ENCODE assay signal across 14 cellular contexts in the genomic region with DNA sequence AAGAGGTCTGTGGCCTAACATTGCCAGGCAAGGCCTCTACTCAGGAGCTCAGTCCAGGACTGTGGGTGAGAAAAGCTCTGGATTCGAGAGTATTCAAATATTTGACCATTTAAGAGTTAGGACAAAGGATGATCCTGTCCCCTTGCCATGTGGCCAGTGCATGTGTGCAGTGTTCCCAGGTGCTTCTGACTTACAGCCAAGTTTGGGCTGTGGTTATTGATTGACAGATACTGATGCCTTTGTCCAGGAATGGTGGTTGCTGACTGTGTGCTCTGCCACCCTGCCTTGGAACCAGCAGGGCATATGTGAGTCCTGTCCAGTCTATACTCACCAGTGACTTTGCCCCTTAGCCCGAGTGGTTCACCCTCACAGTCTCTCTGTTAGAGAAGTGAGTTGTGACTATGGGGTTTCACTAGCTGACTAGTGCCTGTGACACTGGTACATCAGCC. TPM values are rescaled to one million over a fixed set of nuclear protein-coding genes. Genes with fewer than 3 reads are reported as not detected.
DNase-seq lines count a peak whose midpoint lies in the region; ATAC-seq and TF ChIP-seq lines count a peak whose summit lies in the region.
"Had no signal": no experiment of that assay in that cellular context is flagged by ENCODE, and none has a peak within 500 bp of the region (broad histone marks: within the 10 kb centered on the region; RNA-seq: fewer than 3 reads in every experiment).

No MANE protein-coding gene starts in this region.

- no peaks in the 10 kb centered on the region for H3K9me3 Mint-ChIP-seq in endodermal cell
- H3K9me3 Mint-ChIP-seq in naive thymus-derived CD4-positive, alpha-beta T cell = no peaks in the 10 kb centered on the region
- H3K9me3 Mint-ChIP-seq: dendritic cell treated with granulocyte-macrophage colony-stimulating factor and Interleukin-4, amounts not matched to agents 40 ng/mL and 50 ng/mL, for 4 days had no signal

- 93% methylated on average over 2 of the region's 2 CpGs; no CpG with 5 or more reads in 1 of the 2 experiments for WGBS in endodermal cell (ENCODE audit: insufficient coverage in 1 of 2, insufficient read length in 1 of 2), 2 experiments
- 15 to 21% methylated on average over 2 of the region's 2 CpGs for WGBS in aorta, 2 donors

- H3K36me3 ChIP-seq in endodermal cell (ENCODE audit: control insufficient read depth, insufficient read depth, low read length) (peaks cover 29% of the 10 kb centered on the region), aorta (ENCODE audit: control insufficient read depth in 1 of 2, insufficient read depth in 2 of 2, low read length in 1 of 2) (no peaks in the 10 kb centered on the region), PC-3 (ENCODE audit: low read depth, low read length) (no peaks in the 10 kb centered on the region)
- H3K36me3 ChIP-seq in naive thymus-derived CD4-positive, alpha-beta T cell (ENCODE audit: control insufficient read depth in 2 of 3, insufficient read depth in 3 of 3, low read length in 3 of 3) = peaks cover 0 to 8% (median 3%) of the 10 kb centered on the region in 3 experiments

- H3K27ac ChIP-seq in endodermal cell (ENCODE audit: low read depth, low read length) (peak overlapping the region; percentile 85), aorta (ENCODE audit: low read depth in 1 of 2, low read length in 2 of 2) (peak overlapping the region; percentile 38 to 94), PC-3 (ENCODE audit: low read length) (no peak overlapping the region)
- H3K27ac ChIP-seq in naive thymus-derived CD4-positive, alpha-beta T cell (ENCODE audit: low read depth, low read length) = peak overlapping the region; percentile 48
- H3K27ac ChIP-seq: GM23248 had no signal

- no peaks in the 10 kb centered on the region for H3K4me1 Mint-ChIP-seq in endodermal cell
- peaks cover 15 to 65% (median 63%) of the 10 kb centered on the region in 7 donors for H3K4me1 Mint-ChIP-seq in naive thymus-derived CD4-positive, alpha-beta T cell

- no peak overlapping the region for H3K4me3 Mint-ChIP-seq in endodermal cell
- H3K4me3 Mint-ChIP-seq in naive thymus-derived CD4-positive, alpha-beta T cell = peak overlapping the region in 2 of 10 donors; percentile 34 to 69
- H3K4me3 Mint-ChIP-seq: dendritic cell treated with granulocyte-macrophage colony-stimulating factor and Interleukin-4, amounts not matched to agents 40 ng/mL and 50 ng/mL, for 4 days had no signal

- no peaks in the 10 kb centered on the region for H4K20me1 ChIP-seq in PC-3 (ENCODE audit: low read length)

- H3K36me3 Mint-ChIP-seq in endodermal cell (ENCODE audit: low read depth) = peaks cover 18% of the 10 kb centered on the region
- peaks cover 3 to 34% (median 9%) of the 10 kb centered on the region in 5 donors for H3K36me3 Mint-ChIP-seq in naive thymus-derived CD4-positive, alpha-beta T cell

- H3F3A ChIP-seq in PC-3 (ENCODE audit: low read length, unreplicated experiment) = no peaks in the 10 kb centered on the region

- H2AFZ ChIP-seq in PC-3 (ENCODE audit: low read length) = no peak overlapping the region
- H2AFZ ChIP-seq: GM23248 had no signal

- no peaks in the 10 kb centered on the region for H3K79me2 ChIP-seq in PC-3 (ENCODE audit: low read length)

- POLR2A ChIA-PET in naive thymus-derived CD4-positive, alpha-beta T cell (lab: Charles Lee) = no interaction called here
- POLR2A ChIA-PET in PC-3 (lab: Charles Lee; ENCODE audit: unreplicated experiment) = no interaction called here

- no peaks in the 10 kb centered on the region for H3K4me1 ChIP-seq in endodermal cell (ENCODE audit: control insufficient read depth, insufficient read depth, low read length)
- H3K4me1 ChIP-seq in naive thymus-derived CD4-positive, alpha-beta T cell (ENCODE audit: control insufficient read depth in 2 of 2, insufficient read depth in 2 of 2, low read length in 2 of 2) = peaks cover 8 to 35% of the 10 kb centered on the region in 2 donors
- peaks cover 0 to 3% of the 10 kb centered on the region in 2 donors for H3K4me1 ChIP-seq in aorta (ENCODE audit: control insufficient read depth in 1 of 2, insufficient read depth in 2 of 2, low read length in 2 of 2)
- H3K4me1 ChIP-seq in PC-3 (ENCODE audit: insufficient read depth, low read length) = no peaks in the 10 kb centered on the region

- no peaks in the 10 kb centered on the region for H3K27me3 Mint-ChIP-seq in endodermal cell (ENCODE audit: insufficient read depth)
- no peaks in the 10 kb centered on the region for H3K27me3 Mint-ChIP-seq in naive thymus-derived CD4-positive, alpha-beta T cell

- ATAC-seq in Right ventricle myocardium superior (ENCODE audit: poor library complexity) (peak; percentile 38), Right ventricle myocardium inferior (no peak), aorta (ENCODE audit: low FRiP score) (peak; percentile 53), HG02973 (IDR thresholded peaks at IDR 0.05; ENCODE audit: unreplicated experiment) (no peak), PC-3 (no peak)
- peak; percentile 22 for ATAC-seq in naive thymus-derived CD4-positive, alpha-beta T cell

- no peak overlapping the region for H3K27ac Mint-ChIP-seq in endodermal cell
- peak overlapping the region in 8 of 9 donors; percentile 73 to 96 (median 90) for H3K27ac Mint-ChIP-seq in naive thymus-derived CD4-positive, alpha-beta T cell
- H3K27ac Mint-ChIP-seq: dendritic cell treated with granulocyte-macrophage colony-stimulating factor and Interleukin-4, amounts not matched to agents 40 ng/mL and 50 ng/mL, for 4 days had no signal

- H3K9ac ChIP-seq in endodermal cell (ENCODE audit: extremely low read depth, low read length, poor library complexity, severe bottlenecking) = no peak overlapping the region
- H3K9ac ChIP-seq in PC-3 (ENCODE audit: low read length) = no peak overlapping the region
- H3K9ac ChIP-seq: GM23248 had no signal

- BruUV-seq in PC-3 (replicated peaks; lab: Mats Ljungman, UMichigan) = no TSS peak

- TF ChIP-seq CTCF in endodermal cell (conservative IDR thresholded peaks at IDR 0.05) (no peak), PC-3 (conservative IDR thresholded peaks at IDR 0.05; ENCODE audit: low read depth, low read length) (no peak)

- H3K9me2 ChIP-seq in PC-3 (replicated peaks; ENCODE audit: low read length) = no peaks in the 10 kb centered on the region

- CTCF ChIA-PET in naive thymus-derived CD4-positive, alpha-beta T cell (lab: Charles Lee) = interaction anchor here (0.9 kb wide), 1 partner anchor 8 kb away, joined by 3 read pairs; no protein-coding TSS in a partner anchor
- CTCF ChIA-PET in PC-3 (lab: Charles Lee) = no interaction called here

- no peak for DNase-seq in Right ventricle myocardium superior
- no peak for DNase-seq in Right ventricle myocardium inferior (ENCODE audit: missing footprints)
- no peak for DNase-seq in endodermal cell
- DNase-seq in naive thymus-derived CD4-positive, alpha-beta T cell = no peak
- no peak for DNase-seq in aorta
- DNase-seq in stimulated activated CD4-positive, alpha-beta T cell treated with anti-CD3 and anti-CD28 coated beads, Interleukin-15, amount 100 ng/mL, for 24 hours = no peak
- no peak for DNase-seq in PC-3
- DNase-seq: activated CD4-positive, CD25-positive, alpha-beta regulatory T cell; activated gamma-delta T cell treated with Interleukin-2 at 50 U/mL for 16 hours; GM23248; NCI-H446 treated with DMSO at 0.1 percent for 48 hours; SIG-M5 had no signal

- intact Hi-C loops in Right ventricle myocardium superior (cut with DNase I) (no loop called here), Right ventricle myocardium inferior (cut with DNase I) (no loop called here), aorta (cut with DNase I) (no loop called here), PC-3 (cut with micrococcal nuclease) (no loop called here)
- intact Hi-C loops in naive thymus-derived CD4-positive, alpha-beta T cell (cut with micrococcal nuclease) = loop anchor here in 1 of 2 donors (2.0 kb wide), 1 partner anchor 19 kb away; no protein-coding TSS in a partner anchor

- H3K9me3 ChIP-seq in endodermal cell (ENCODE audit: control insufficient read depth, low read length) = no peaks in the 10 kb centered on the region
- H3K9me3 ChIP-seq in naive thymus-derived CD4-positive, alpha-beta T cell (ENCODE audit: control insufficient read depth in 2 of 3, low read length in 3 of 3) = no peaks in the 10 kb centered on the region
- H3K9me3 ChIP-seq in aorta (ENCODE audit: control insufficient read depth, low read length) = no peaks in the 10 kb centered on the region
- H3K9me3 ChIP-seq in PC-3 (ENCODE audit: low read length) = no peaks in the 10 kb centered on the region

- no peaks in the 10 kb centered on the region for H3K27me3 ChIP-seq in endodermal cell (ENCODE audit: control insufficient read depth, insufficient read depth, low read length, poor library complexity, severe bottlenecking)
- no peaks in the 10 kb centered on the region for H3K27me3 ChIP-seq in naive thymus-derived CD4-positive, alpha-beta T cell (ENCODE audit: control insufficient read depth in 2 of 2, insufficient read depth in 2 of 2, low read length in 2 of 2)
- H3K27me3 ChIP-seq in aorta (ENCODE audit: control insufficient read depth in 1 of 2, insufficient read depth in 2 of 2, low read length in 1 of 2) = no peaks in the 10 kb centered on the region
- no peaks in the 10 kb centered on the region for H3K27me3 ChIP-seq in PC-3 (ENCODE audit: low read length)

- H3K4me3 ChIP-seq in endodermal cell (ENCODE audit: low read length) (no peak overlapping the region), aorta (ENCODE audit: low read length in 2 of 2) (no peak overlapping the region), PC-3 (ENCODE audit: low read length) (no peak overlapping the region)
- no peak overlapping the region for H3K4me3 ChIP-seq in naive thymus-derived CD4-positive, alpha-beta T cell (ENCODE audit: low read length)
- H3K4me3 ChIP-seq: GM23248 had no signal

- no peak overlapping the region for H3K4me2 ChIP-seq in PC-3 (ENCODE audit: low read length)

RNA-seq across cellular contexts. Expression of gene GARRE1, which starts 51.9 kb away (rescaled TPM):
- 15.3 TPM for total RNA-seq in Right ventricle myocardium superior
- 16.3 TPM for total RNA-seq in Right ventricle myocardium inferior
- total RNA-seq in endodermal cell = 10 to 100 TPM; 21.9 to 27.9 TPM
- polyA plus RNA-seq in endodermal cell (2013, experiment 1 of 2) = 18.7 TPM
- 18.8 TPM for polyA plus RNA-seq in endodermal cell (2013, experiment 2 of 2)
- total RNA-seq in naive thymus-derived CD4-positive, alpha-beta T cell = 10 to 100 TPM; 11.7 to 57.2 (median 38.0) TPM
- 1 to 10 TPM; 5.3 to 9.0 TPM for polyA plus RNA-seq in naive thymus-derived CD4-positive, alpha-beta T cell
- total RNA-seq in aorta = 10 to 100 TPM; 49.0 to 73.2 TPM
- 10 to 100 TPM in 1 of 2 donors, 1 to 10 TPM in 1; 3.0 to 11.3 TPM for polyA plus RNA-seq in aorta
- 6.1 and 6.3 TPM in 2 replicates for total RNA-seq in PC-3 (2014; rRNA removed)

RNA-seq across cellular contexts. Expression of gene GPI, which starts 58.8 kb away (rescaled TPM):
- total RNA-seq in Right ventricle myocardium superior (500 TPM), Right ventricle myocardium inferior (533 TPM), endodermal cell (100 to 1,000 TPM; 181 to 183 TPM), aorta (100 to 1,000 TPM; 131 to 197 TPM), PC-3 (2014; rRNA removed) (263 and 319 TPM in 2 replicates)
- 139 TPM for polyA plus RNA-seq in endodermal cell (2013, experiment 1 of 2)
- polyA plus RNA-seq in endodermal cell (2013, experiment 2 of 2) = 133 TPM
- 100 to 1,000 TPM in 3 of 5 experiments, 10 to 100 TPM in 2; 96.5 to 750 (median 104) TPM for total RNA-seq in naive thymus-derived CD4-positive, alpha-beta T cell
- 100 to 1,000 TPM; 123 to 170 TPM for polyA plus RNA-seq in naive thymus-derived CD4-positive, alpha-beta T cell
- 100 to 1,000 TPM in 1 of 2 donors, 10 to 100 TPM in 1; 51.0 to 128 TPM for polyA plus RNA-seq in aorta

Comparison
In these comparisons a context has a peak if more than half of its experiments do, and no peak if none do; other contexts are left out.
1. ATAC-seq: peak in Right ventricle myocardium superior (single experiment), naive thymus-derived CD4-positive, alpha-beta T cell (single experiment) and aorta (single experiment); none in Right ventricle myocardium inferior (single experiment), HG02973 (single experiment) and PC-3 (single experiment).